In genomic region chr11:111344032-111344431, GRCh38 we compare ENCODE assay signal across 13 cellular contexts. TPM values are rescaled to one million over a fixed set of nuclear protein-coding genes. Genes with fewer than 3 reads are reported as not detected.
A peak's percentile ranks its signal among the peaks of the same experiment; 100 is the strongest.
DNase-seq lines count a peak whose midpoint lies in the region; ATAC-seq and TF ChIP-seq lines count a peak whose summit lies in the region.
"Had no signal": no experiment of that assay in that cellular context is flagged by ENCODE, and none has a peak within 500 bp of the region (broad histone marks: within the 10 kb centered on the region; RNA-seq: fewer than 3 reads in every experiment).

No MANE protein-coding gene starts in this region.

- no peaks in the 10 kb centered on the region for H3K4me1 ChIP-seq in left ventricle myocardium inferior
- H3K4me1 ChIP-seq in thoracic aorta (ENCODE audit: control insufficient read depth in 1 of 2, low read depth in 2 of 2), result no peaks in the 10 kb centered on the region
- H3K4me1 ChIP-seq: spleen had no signal

- no peaks in the 10 kb centered on the region for H3K27me3 Mint-ChIP-seq in activated naive CD8-positive, alpha-beta T cell treated with anti-CD3 and anti-CD28 coated beads, Interleukin-2, amount 50 U/mL, for 24 hours

- DNase-seq in amniotic epithelial cell (ENCODE audit: low read depth), result peak; percentile 70
- DNase-seq in left ventricle myocardium inferior, result peak; percentile 56
- DNase-seq in thoracic aorta (ENCODE audit: low spot score), result no peak
- no peak for DNase-seq in inferior parietal cortex (ENCODE audit: extremely low spot score)
- DNase-seq in activated naive CD8-positive, alpha-beta T cell treated with anti-CD3 and anti-CD28 coated beads, Interleukin-2, amount 50 U/mL, for 24 hours, result no peak
- DNase-seq: activated T-cell treated with anti-CD3 and anti-CD28 coated beads, Interleukin-2, amount 50 U/mL, for 1 hour; caudate nucleus; NCI-H1092 treated with DMSO at 0.1 percent for 48 hours; spleen had no signal

- H3K36me3 ChIP-seq in left ventricle myocardium inferior (no peaks in the 10 kb centered on the region), thoracic aorta (no peaks in the 10 kb centered on the region)
- H3K36me3 ChIP-seq: spleen had no signal

- H3K36me3 Mint-ChIP-seq in activated naive CD8-positive, alpha-beta T cell treated with anti-CD3 and anti-CD28 coated beads, Interleukin-2, amount 50 U/mL, for 24 hours (ENCODE audit: low read depth), result peaks cover 4% of the 10 kb centered on the region

- no peak overlapping the region for H3K4me3 ChIP-seq in left ventricle myocardium inferior
- no peak overlapping the region for H3K4me3 ChIP-seq in thoracic aorta
- H3K4me3 ChIP-seq: spleen had no signal

- intact Hi-C loops in left ventricle myocardium inferior (cut with micrococcal nuclease), result no loop called here

- H3K27me3 ChIP-seq in left ventricle myocardium inferior (ENCODE audit: low read depth), result no peaks in the 10 kb centered on the region
- H3K27me3 ChIP-seq in thoracic aorta (replicated peaks; ENCODE audit: insufficient read depth), result no peaks in the 10 kb centered on the region
- H3K27me3 ChIP-seq: spleen had no signal

- H3K27ac Mint-ChIP-seq in activated naive CD8-positive, alpha-beta T cell treated with anti-CD3 and anti-CD28 coated beads, Interleukin-2, amount 50 U/mL, for 24 hours, result no peak overlapping the region

- no peak for ATAC-seq in GM18505 (IDR thresholded peaks at IDR 0.05; ENCODE audit: unreplicated experiment)
- ATAC-seq in thoracic aorta (ENCODE audit: insufficient number of reproducible peaks, low FRiP score, low read depth), result peak; percentile 62
- ATAC-seq in HG02981 (IDR thresholded peaks at IDR 0.05; ENCODE audit: unreplicated experiment), result no peak
- ATAC-seq in HG02798 (IDR thresholded peaks at IDR 0.05; ENCODE audit: poor library complexity, unreplicated experiment), result no peak
- ATAC-seq in activated naive CD8-positive, alpha-beta T cell treated with anti-CD3 and anti-CD28 coated beads, Interleukin-2, amount 50 U/mL, for 24 hours, result no peak

- H3K4me1 Mint-ChIP-seq in activated naive CD8-positive, alpha-beta T cell treated with anti-CD3 and anti-CD28 coated beads, Interleukin-2, amount 50 U/mL, for 24 hours, result peaks cover 7% of the 10 kb centered on the region

- H3K9me3 ChIP-seq in left ventricle myocardium inferior (replicated peaks), result peaks cover 16% of the 10 kb centered on the region
- H3K9me3 ChIP-seq in thoracic aorta, result no peaks in the 10 kb centered on the region

- peaks cover 6% of the 10 kb centered on the region for H3K9me3 Mint-ChIP-seq in activated naive CD8-positive, alpha-beta T cell treated with anti-CD3 and anti-CD28 coated beads, Interleukin-2, amount 50 U/mL, for 24 hours

- no peak overlapping the region for H3K4me3 Mint-ChIP-seq in activated naive CD8-positive, alpha-beta T cell treated with anti-CD3 and anti-CD28 coated beads, Interleukin-2, amount 50 U/mL, for 24 hours

- TF ChIP-seq POLR2A in GM18505 (IDR thresholded peaks at IDR 0.05; ENCODE audit: borderline replicate concordance, extremely low read depth, insufficient read depth, insufficient read length), result peak; percentile 14

- TF ChIP-seq CTCF in left ventricle myocardium inferior (IDR thresholded peaks at IDR 0.05; ENCODE audit: borderline replicate concordance) (no peak), thoracic aorta (IDR thresholded peaks at IDR 0.05) (no peak)

- H3K27ac ChIP-seq in left ventricle myocardium inferior (replicated peaks) (peak overlapping the region; percentile 48), thoracic aorta (peak overlapping the region in 1 of 2 donors; percentile 13)
- H3K27ac ChIP-seq: spleen had no signal

RNA-seq across cellular contexts. Expression of gene POU2AF1, which starts 35.0 kb away (rescaled TPM):
- total RNA-seq in left ventricle myocardium inferior, result 0.05 TPM
- not detected for total RNA-seq in thoracic aorta

RNA-seq across cellular contexts. Expression of gene POU2AF3, which starts 45.7 kb away (rescaled TPM):
- 0.38 TPM for total RNA-seq in left ventricle myocardium inferior
- total RNA-seq in thoracic aorta, result 1 to 10 TPM in 1 of 2 donors, not detected in 1; 1.7 TPM
- total RNA-seq: mononuclear cell had no signal

Comparison
In these comparisons a context has a peak if more than half of its experiments do, and no peak if none do; other contexts are left out.
1. DNase-seq: peak in amniotic epithelial cell (single experiment) and left ventricle myocardium inferior (single experiment); none in thoracic aorta (single experiment), inferior parietal cortex (single experiment) and activated naive CD8-positive, alpha-beta T cell treated with anti-CD3 and anti-CD28 coated beads, Interleukin-2, amount 50 U/mL, for 24 hours (single experiment).